In the genomic region with DNA sequence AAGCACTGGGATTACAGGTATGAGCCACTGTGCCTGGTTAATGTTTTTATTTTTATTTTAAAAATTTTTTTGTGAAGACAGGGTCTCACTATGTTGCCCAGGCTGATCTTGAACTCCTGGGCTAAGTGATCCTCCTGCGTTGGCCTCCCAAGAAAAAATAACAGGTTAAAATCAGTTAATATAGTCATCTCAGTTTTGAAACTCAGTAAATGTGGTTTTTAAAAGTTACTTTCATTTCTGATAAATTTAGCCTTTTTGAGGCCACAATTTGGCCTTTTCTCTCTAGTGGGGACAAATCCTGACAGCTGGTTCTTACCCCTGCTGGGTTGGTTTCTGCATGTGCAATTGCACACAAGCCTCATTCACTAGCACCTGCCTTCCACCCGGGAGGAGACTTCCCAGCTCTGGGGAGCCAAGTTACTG, we compare ENCODE assay signal across 6 cellular contexts. TPM values are rescaled to one million over a fixed set of nuclear protein-coding genes. Genes with fewer than 3 reads are reported as not detected.
A peak's percentile ranks its signal among the peaks of the same experiment; 100 is the strongest.
DNase-seq lines count a peak whose midpoint lies in the region; ATAC-seq and TF ChIP-seq lines count a peak whose summit lies in the region.

No MANE protein-coding gene starts in this region.

- H3K9ac ChIP-seq in SU-DHL-6 (ENCODE audit: low read length) (no peak overlapping the region), endodermal cell (ENCODE audit: extremely low read depth, low read length, poor library complexity, severe bottlenecking) (no peak overlapping the region)

- no peaks in the 10 kb centered on the region for H3K9me3 Mint-ChIP-seq in endodermal cell

- no peaks in the 10 kb centered on the region for H3K27me3 ChIP-seq in SU-DHL-6 (ENCODE audit: low read length)
- H3K27me3 ChIP-seq in endodermal cell (ENCODE audit: control insufficient read depth, insufficient read depth, low read length, poor library complexity, severe bottlenecking) = no peaks in the 10 kb centered on the region
- H3K27me3 ChIP-seq in sigmoid colon = no peaks in the 10 kb centered on the region

- peak; percentile 63 for ATAC-seq in GM18517 (IDR thresholded peaks at IDR 0.05; ENCODE audit: unreplicated experiment)
- peak; percentile 61 for ATAC-seq in GM21825 (IDR thresholded peaks at IDR 0.05; ENCODE audit: unreplicated experiment)

- no peaks in the 10 kb centered on the region for H4K20me1 ChIP-seq in SU-DHL-6 (ENCODE audit: low read depth, low read length)

- H3K4me1 ChIP-seq in endodermal cell (ENCODE audit: control insufficient read depth, insufficient read depth, low read length) (no peaks in the 10 kb centered on the region), sigmoid colon (peaks cover 0 to 24% (median 14%) of the 10 kb centered on the region in 4 donors)

- intact Hi-C loops in sigmoid colon (cut with DNase I) = no loop called here

- H3K4me2 ChIP-seq in SU-DHL-6 (ENCODE audit: low read depth, low read length, poor library complexity, severe bottlenecking) = peak overlapping the region; percentile 33

- DNase-seq in islet precursor cell = no peak
- DNase-seq in endodermal cell = no peak
- DNase-seq in sigmoid colon = no peak

- peak overlapping the region; percentile 44; the same call in 1 of the 2 replicates for H3K27ac ChIP-seq in SU-DHL-6 (ENCODE audit: low read depth, low read length)
- no peak overlapping the region for H3K27ac ChIP-seq in endodermal cell (ENCODE audit: low read depth, low read length)
- no peak overlapping the region for H3K27ac ChIP-seq in sigmoid colon

- no peaks in the 10 kb centered on the region for H3K79me2 ChIP-seq in SU-DHL-6 (ENCODE audit: insufficient read depth, low read length)

- no peak for TF ChIP-seq POLR2A in sigmoid colon (IDR thresholded peaks at IDR 0.05)

- no peak overlapping the region for H2AFZ ChIP-seq in SU-DHL-6 (ENCODE audit: low read depth, low read length, severe bottlenecking)

- peaks cover 63% of the 10 kb centered on the region for H3K36me3 Mint-ChIP-seq in endodermal cell (ENCODE audit: low read depth)

- H3K9me3 ChIP-seq in SU-DHL-6 (ENCODE audit: insufficient read depth, low read length) = no peaks in the 10 kb centered on the region
- no peaks in the 10 kb centered on the region for H3K9me3 ChIP-seq in endodermal cell (ENCODE audit: control insufficient read depth, low read length)
- no peaks in the 10 kb centered on the region for H3K9me3 ChIP-seq in sigmoid colon

- H3K9me2 ChIP-seq in SU-DHL-6 (replicated peaks; ENCODE audit: insufficient read depth, low read length) = no peaks in the 10 kb centered on the region

- 0 out of 2 replicates have a peak, but pooled peaks cover 2% of the 10 kb centered on the region for H3K36me3 ChIP-seq in SU-DHL-6 (ENCODE audit: low read length)
- peaks cover 59% of the 10 kb centered on the region for H3K36me3 ChIP-seq in endodermal cell (ENCODE audit: control insufficient read depth, insufficient read depth, low read length)
- peaks cover 10 to 37% (median 26%) of the 10 kb centered on the region in 4 donors for H3K36me3 ChIP-seq in sigmoid colon

- H3K4me3 Mint-ChIP-seq in endodermal cell = no peak overlapping the region

- TF ChIP-seq CTCF in SU-DHL-6 (IDR thresholded peaks at IDR 0.05; ENCODE audit: insufficient read depth, low read length, poor library complexity, severe bottlenecking) (no peak), endodermal cell (conservative IDR thresholded peaks at IDR 0.05) (no peak), sigmoid colon (IDR thresholded peaks at IDR 0.05) (no peak)

- H3K4me1 Mint-ChIP-seq in endodermal cell = peaks cover 4% of the 10 kb centered on the region

- TF ChIP-seq EP300 in sigmoid colon (IDR thresholded peaks at IDR 0.05) = no peak

- no peak overlapping the region for H3K27ac Mint-ChIP-seq in endodermal cell

- H3K27me3 Mint-ChIP-seq in endodermal cell (ENCODE audit: insufficient read depth) = no peaks in the 10 kb centered on the region

- no peak overlapping the region for H3K4me3 ChIP-seq in SU-DHL-6 (ENCODE audit: insufficient read depth, low read length, poor library complexity, severe bottlenecking)
- no peak overlapping the region for H3K4me3 ChIP-seq in endodermal cell (ENCODE audit: low read length)
- H3K4me3 ChIP-seq in sigmoid colon = no peak overlapping the region

- H3F3A ChIP-seq in SU-DHL-6 (ENCODE audit: insufficient read depth) = peaks cover 4% of the 10 kb centered on the region; the same call in 1 of the 2 replicates

- 80 to 98% methylated on average over 1 to 2 of the region's 2 CpGs for WGBS in endodermal cell (ENCODE audit: insufficient coverage in 1 of 2, insufficient read length in 1 of 2), 2 experiments
- 60 to 73% methylated on average over 2 of the region's 2 CpGs for WGBS in sigmoid colon, 2 donors

RNA-seq across cellular contexts. Expression of a gene that starts 13.3 kb away (rescaled TPM):
- total RNA-seq in endodermal cell (100 to 1,000 TPM; 119 TPM), sigmoid colon (10 to 100 TPM; 41.1 to 61.2 (median 50.8) TPM)
- 95.4 TPM for polyA plus RNA-seq in endodermal cell (2013, experiment 1 of 2)
- 93.2 TPM for polyA plus RNA-seq in endodermal cell (2013, experiment 2 of 2)
- 10 to 100 TPM; 46.2 to 75.1 (median 60.7) TPM for polyA plus RNA-seq in sigmoid colon

RNA-seq across cellular contexts. Expression of a gene that starts 15.9 kb away (rescaled TPM):
- 1 to 10 TPM; 4.6 to 5.4 TPM for total RNA-seq in endodermal cell
- 2.2 TPM for polyA plus RNA-seq in endodermal cell (2013, experiment 1 of 2)
- polyA plus RNA-seq in endodermal cell (2013, experiment 2 of 2) = 2.8 TPM
- total RNA-seq in sigmoid colon = 10 to 100 TPM in 1 of 4 donors, 1 to 10 TPM in 3; 3.9 to 15.9 (median 6.5) TPM
- polyA plus RNA-seq in sigmoid colon = 1 to 10 TPM in 1 of 3 donors, not detected in 2; 1.0 TPM

RNA-seq across cellular contexts. Expression of a gene that starts 21.7 kb away (rescaled TPM):
- total RNA-seq in endodermal cell (10 to 100 TPM; 12.2 to 16.4 TPM), sigmoid colon (1 to 10 TPM in 3 of 4 donors, under 1 TPM in 1; 0.99 to 7.7 (median 7.2) TPM)
- 7.0 TPM for polyA plus RNA-seq in endodermal cell (2013, experiment 1 of 2)
- polyA plus RNA-seq in endodermal cell (2013, experiment 2 of 2) = 6.0 TPM
- 1 to 10 TPM in 2 of 3 donors, under 1 TPM in 1; 0.69 to 3.4 (median 3.0) TPM for polyA plus RNA-seq in sigmoid colon

RNA-seq across cellular contexts. Expression of a gene that starts 32.2 kb away (rescaled TPM):
- total RNA-seq in endodermal cell (10 to 100 TPM; 20.9 to 22.7 TPM), sigmoid colon (10 to 100 TPM in 1 of 4 donors, 1 to 10 TPM in 3; 8.6 to 13.3 (median 9.4) TPM)
- polyA plus RNA-seq in endodermal cell (2013, experiment 1 of 2) = 19.9 TPM
- 22.4 TPM for polyA plus RNA-seq in endodermal cell (2013, experiment 2 of 2)
- 10 to 100 TPM in 2 of 3 donors, 1 to 10 TPM in 1; 7.8 to 15.3 (median 11.8) TPM for polyA plus RNA-seq in sigmoid colon

RNA-seq across cellular contexts. Expression of a gene that starts 56.5 kb away (rescaled TPM):
- total RNA-seq in endodermal cell (100 to 1,000 TPM; 103 to 111 TPM), sigmoid colon (10 to 100 TPM; 36.7 to 59.0 (median 46.5) TPM)
- 73.6 TPM for polyA plus RNA-seq in endodermal cell (2013, experiment 1 of 2)
- 66.1 TPM for polyA plus RNA-seq in endodermal cell (2013, experiment 2 of 2)
- 10 to 100 TPM; 25.2 to 78.2 (median 30.3) TPM for polyA plus RNA-seq in sigmoid colon
